ENCODE assay signal across 13 cellular contexts in genomic region chrX:85544609-85545008, GRCh38.
A peak's percentile ranks its signal among the peaks of the same experiment; 100 is the strongest.
DNase-seq lines count a peak whose midpoint lies in the region; ATAC-seq, FAIRE-seq and TF ChIP-seq lines count a peak whose summit lies in the region.
"Had no signal": no experiment of that assay in that cellular context is flagged by ENCODE, and none has a peak within 500 bp of the region (broad histone marks: within the 10 kb centered on the region; RNA-seq: fewer than 3 reads in every experiment).

No MANE protein-coding gene starts in this region.

- H3K36me3 Mint-ChIP-seq in activated CD8-positive, alpha-beta T cell treated with anti-CD3 and anti-CD28 coated beads for 36 hours (ENCODE audit: low read depth), result no peaks in the 10 kb centered on the region
- H3K36me3 Mint-ChIP-seq in activated CD8-positive, alpha-beta T cell treated with anti-CD3 and anti-CD28 coated beads, Interleukin-2, amount 10 ng/mL, durations not matched to agents 7 days and 5 days (ENCODE audit: low read depth), result no peaks in the 10 kb centered on the region
- H3K36me3 Mint-ChIP-seq: activated naive CD8-positive, alpha-beta T cell; naive thymus-derived CD4-positive, alpha-beta T cell; WTC11 had no signal

- no peaks in the 10 kb centered on the region for H3K9me3 ChIP-seq in tibial artery

- peak; percentile 42 for TF ChIP-seq CTCF in activated CD8-positive, alpha-beta T cell treated with anti-CD3 and anti-CD28 coated beads for 36 hours (IDR thresholded peaks at IDR 0.05)
- TF ChIP-seq CTCF in fibroblast of the aortic adventitia (IDR thresholded peaks at IDR 0.05; ENCODE audit: insufficient read depth, low read length) (peak; percentile 41), tibial artery (IDR thresholded peaks at IDR 0.05) (peak; percentile 9 to 28)

- CTCF ChIA-PET in activated CD8-positive, alpha-beta T cell treated with anti-CD3 and anti-CD28 coated beads for 36 hours (lab: Charles Lee), result no interaction called here
- CTCF ChIA-PET in activated CD8-positive, alpha-beta T cell treated with anti-CD3 and anti-CD28 coated beads, Interleukin-2, amount 10 ng/mL, durations not matched to agents 7 days and 5 days (lab: Charles Lee), result no interaction called here

- no peak overlapping the region for H3K27ac ChIP-seq in tibial artery

- H3K9me3 Mint-ChIP-seq in activated CD8-positive, alpha-beta T cell treated with anti-CD3 and anti-CD28 coated beads for 36 hours, result no peaks in the 10 kb centered on the region
- no peaks in the 10 kb centered on the region for H3K9me3 Mint-ChIP-seq in activated CD8-positive, alpha-beta T cell treated with anti-CD3 and anti-CD28 coated beads, Interleukin-2, amount 10 ng/mL, durations not matched to agents 7 days and 5 days (ENCODE audit: insufficient read depth)
- H3K9me3 Mint-ChIP-seq: CD4-positive, alpha-beta T cell; WTC11 had no signal

- ATAC-seq in activated CD8-positive, alpha-beta T cell treated with anti-CD3 and anti-CD28 coated beads for 36 hours, result no peak
- ATAC-seq in activated CD8-positive, alpha-beta T cell treated with anti-CD3 and anti-CD28 coated beads, Interleukin-2, amount 10 ng/mL, durations not matched to agents 7 days and 5 days, result no peak
- ATAC-seq: naive thymus-derived CD4-positive, alpha-beta T cell; WTC11 had no signal

- peak; percentile 56 for FAIRE-seq in RCC 7860 (lab: Jason Lieb, UNC)

- POLR2A ChIA-PET in activated CD8-positive, alpha-beta T cell treated with anti-CD3 and anti-CD28 coated beads for 36 hours (lab: Charles Lee), result no interaction called here
- POLR2A ChIA-PET in activated CD8-positive, alpha-beta T cell treated with anti-CD3 and anti-CD28 coated beads, Interleukin-2, amount 10 ng/mL, durations not matched to agents 7 days and 5 days (lab: Charles Lee), result no interaction called here

- intact Hi-C loops in activated CD8-positive, alpha-beta T cell treated with anti-CD3 and anti-CD28 coated beads for 36 hours (cut with micrococcal nuclease), result loop anchor here (10.0 kb wide), 1 partner anchor 430 kb away; no protein-coding TSS in a partner anchor
- intact Hi-C loops in tibial artery (cut with DNase I; ENCODE audit: low total_unique reads), result loop anchor here (10.0 kb wide), 1 partner anchor 440 kb away; no protein-coding TSS in a partner anchor

- H3K4me3 Mint-ChIP-seq in activated CD8-positive, alpha-beta T cell treated with anti-CD3 and anti-CD28 coated beads for 36 hours, result no peak overlapping the region
- H3K4me3 Mint-ChIP-seq in activated CD8-positive, alpha-beta T cell treated with anti-CD3 and anti-CD28 coated beads, Interleukin-2, amount 10 ng/mL, durations not matched to agents 7 days and 5 days, result no peak overlapping the region
- H3K4me3 Mint-ChIP-seq: activated naive CD8-positive, alpha-beta T cell; CD4-positive, alpha-beta T cell; naive thymus-derived CD4-positive, alpha-beta T cell; WTC11 had no signal

- no peaks in the 10 kb centered on the region for H3K36me3 ChIP-seq in tibial artery

- no peak for DNase-seq in activated CD8-positive, alpha-beta T cell treated with anti-CD3 and anti-CD28 coated beads for 36 hours
- DNase-seq in activated CD8-positive, alpha-beta T cell treated with anti-CD3 and anti-CD28 coated beads, Interleukin-2, amount 10 ng/mL, durations not matched to agents 7 days and 5 days, result no peak
- DNase-seq in RCC 7860 (ENCODE audit: low spot score) (no peak), fibroblast of the aortic adventitia (ENCODE audit: low read depth) (peak; percentile 7), tibial artery (no peak), activated T-cell treated with anti-CD3 and anti-CD28 coated beads for 4 hours (no peak), mesenteric fat pad (ENCODE audit: low spot score) (no peak)
- no peak for DNase-seq in stimulated activated CD4-positive, alpha-beta T cell treated with anti-CD3 and anti-CD28 coated beads, Interleukin-2, amount 100 ng/mL, for 24 hours
- DNase-seq: CD4-positive, alpha-beta T cell; naive thymus-derived CD4-positive, alpha-beta T cell; NCI-H524 had no signal

- H3K27ac Mint-ChIP-seq in activated CD8-positive, alpha-beta T cell treated with anti-CD3 and anti-CD28 coated beads for 36 hours, result no peak overlapping the region
- H3K27ac Mint-ChIP-seq in activated CD8-positive, alpha-beta T cell treated with anti-CD3 and anti-CD28 coated beads, Interleukin-2, amount 10 ng/mL, durations not matched to agents 7 days and 5 days, result no peak overlapping the region
- H3K27ac Mint-ChIP-seq: activated naive CD8-positive, alpha-beta T cell; CD4-positive, alpha-beta T cell; naive thymus-derived CD4-positive, alpha-beta T cell; WTC11 had no signal

- no peak overlapping the region for H3K4me3 ChIP-seq in fibroblast of the aortic adventitia (ENCODE audit: low read depth, low read length)
- no peak overlapping the region for H3K4me3 ChIP-seq in tibial artery

- H3K27me3 Mint-ChIP-seq in activated CD8-positive, alpha-beta T cell treated with anti-CD3 and anti-CD28 coated beads for 36 hours, result no peaks in the 10 kb centered on the region
- H3K27me3 Mint-ChIP-seq in activated CD8-positive, alpha-beta T cell treated with anti-CD3 and anti-CD28 coated beads, Interleukin-2, amount 10 ng/mL, durations not matched to agents 7 days and 5 days (ENCODE audit: low read depth), result no peaks in the 10 kb centered on the region
- H3K27me3 Mint-ChIP-seq: activated naive CD8-positive, alpha-beta T cell; CD4-positive, alpha-beta T cell; naive thymus-derived CD4-positive, alpha-beta T cell had no signal

- no peaks in the 10 kb centered on the region for H3K27me3 ChIP-seq in tibial artery

- H3K4me1 Mint-ChIP-seq in activated CD8-positive, alpha-beta T cell treated with anti-CD3 and anti-CD28 coated beads for 36 hours (ENCODE audit: low read depth), result no peaks in the 10 kb centered on the region
- H3K4me1 Mint-ChIP-seq in activated CD8-positive, alpha-beta T cell treated with anti-CD3 and anti-CD28 coated beads, Interleukin-2, amount 10 ng/mL, durations not matched to agents 7 days and 5 days (ENCODE audit: low read depth), result no peaks in the 10 kb centered on the region
- H3K4me1 Mint-ChIP-seq: naive thymus-derived CD4-positive, alpha-beta T cell had no signal

- H3K4me1 ChIP-seq in tibial artery, result no peaks in the 10 kb centered on the region
